Comparison of ENCODE assay signal across 18 cellular contexts in the genomic region with DNA sequence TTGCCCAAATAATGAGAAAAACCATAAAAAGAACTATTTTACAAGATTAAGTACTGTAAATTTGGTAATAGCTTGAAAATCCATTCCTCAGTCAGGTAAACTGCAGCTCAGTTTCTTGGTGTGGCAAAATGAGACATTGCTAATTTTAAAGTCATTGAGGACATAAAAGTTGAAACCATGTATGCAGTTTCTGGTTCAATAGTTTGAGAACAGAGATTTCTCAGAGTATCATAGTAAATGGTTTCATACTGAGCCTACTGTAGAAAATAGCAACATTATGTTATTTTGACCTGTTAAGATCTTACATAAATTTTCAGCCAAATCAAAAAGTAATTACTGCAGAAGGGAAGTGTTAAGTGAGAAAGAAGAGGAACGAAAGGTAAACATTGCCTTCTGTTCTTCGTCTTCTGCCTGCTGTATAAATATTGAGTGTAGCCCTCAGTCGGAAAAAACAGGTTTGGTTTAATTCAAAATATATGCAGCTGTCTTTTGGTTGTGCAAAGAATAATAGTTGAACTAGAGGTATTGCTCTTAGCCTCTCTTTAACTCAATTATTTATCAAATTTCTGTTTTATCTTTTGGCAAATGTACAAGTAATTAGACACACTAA.
DNase-seq lines count a peak whose midpoint lies in the region; ATAC-seq and TF ChIP-seq lines count a peak whose summit lies in the region.
"Had no signal": no experiment of that assay in that cellular context is flagged by ENCODE, and none has a peak within 500 bp of the region (broad histone marks: within the 10 kb centered on the region; RNA-seq: fewer than 3 reads in every experiment).

No MANE protein-coding gene starts in this region.

- 50% methylated on average over 3 of the region's 3 CpGs for WGBS in esophagus muscularis mucosa

- intact Hi-C loops in esophagus muscularis mucosa (cut with DNase I), result no loop called here

- no peaks in the 10 kb centered on the region for H3K9me3 ChIP-seq in esophagus muscularis mucosa
- H3K9me3 ChIP-seq: neutrophil, Peyer's patch had no signal

- peaks cover 2 to 43% (median 10%) of the 10 kb centered on the region in 4 donors for H3K36me3 ChIP-seq in esophagus muscularis mucosa

- peak; percentile 58 for ATAC-seq in GM21526 (IDR thresholded peaks at IDR 0.05; ENCODE audit: low FRiP score, unreplicated experiment)
- ATAC-seq: activated naive CD8-positive, alpha-beta T cell treated with anti-CD3 and anti-CD28 coated beads, Interleukin-2, amount 50 U/mL, for 24 hours; esophagus mucosa; HCT116; left lobe of liver had no signal

- H3K27ac ChIP-seq in esophagus muscularis mucosa (replicated peaks in 1 of 4), result peak overlapping the region in 3 of 4 donors; percentile 8 to 47 (median 20)
- H3K27ac ChIP-seq: 22Rv1, KMS-11, neutrophil, Peyer's patch had no signal

- TF ChIP-seq POLR2A in esophagus muscularis mucosa (IDR thresholded peaks at IDR 0.05; ENCODE audit: low read depth), result no peak

- DNase-seq in DMS 273 (lab: John Stamatoyannopoulos, UW; ENCODE audit: unreplicated experiment) (peak; percentile 48), DMS 273 treated with DMSO at 0.1 percent for 48 hours (lab: John Stamatoyannopoulos, UW) (no peak), NCI-H2171 treated with DMSO at 0.1 percent for 48 hours (lab: John Stamatoyannopoulos, UW) (peak; percentile 80), esophagus muscularis mucosa (ENCODE audit: extremely low spot score) (no peak), HK-2 (ENCODE audit: unreplicated experiment) (no peak), C1 segment of cervical spinal cord (lab: John Stamatoyannopoulos, UW) (no peak)
- no peak for DNase-seq in activated CD8-positive, alpha-beta memory T cell treated with anti-CD3 and anti-CD28 coated beads, Interleukin-2, amount 50 U/mL, for 4 hours
- DNase-seq: activated naive CD8-positive, alpha-beta T cell treated with anti-CD3 and anti-CD28 coated beads, Interleukin-2, amount 50 U/mL, for 24 hours; NCI-H1048; NCI-H526 treated with DMSO at 0.1 percent for 48 hours; Peyer's patch had no signal

- TF ChIP-seq CTCF in esophagus muscularis mucosa (IDR thresholded peaks at IDR 0.05), result no peak

- H3K27me3 ChIP-seq in esophagus muscularis mucosa, result no peaks in the 10 kb centered on the region
- H3K27me3 ChIP-seq: neutrophil, Peyer's patch had no signal

- no peak for TF ChIP-seq EP300 in esophagus muscularis mucosa (IDR thresholded peaks at IDR 0.05)

- peak overlapping the region in 1 of 4 donors; percentile 14 for H3K4me3 ChIP-seq in esophagus muscularis mucosa
- H3K4me3 ChIP-seq: Peyer's patch had no signal

- peaks cover 0 to 16% (median 14%) of the 10 kb centered on the region in 4 donors for H3K4me1 ChIP-seq in esophagus muscularis mucosa
- H3K4me1 ChIP-seq: Peyer's patch had no signal

Comparison
In these comparisons a context has a peak if more than half of its experiments do, and no peak if none do; other contexts are left out.
1. DNase-seq: peak in DMS 273 (single experiment) and NCI-H2171 treated with DMSO at 0.1 percent for 48 hours (single experiment); none in DMS 273 treated with DMSO at 0.1 percent for 48 hours (single experiment), esophagus muscularis mucosa (single experiment), activated CD8-positive, alpha-beta memory T cell treated with anti-CD3 and anti-CD28 coated beads, Interleukin-2, amount 50 U/mL, for 4 hours (single experiment), HK-2 (single experiment) and C1 segment of cervical spinal cord (0 of 14).